ENCODE assay signal across 8 cellular contexts in the genomic region with DNA sequence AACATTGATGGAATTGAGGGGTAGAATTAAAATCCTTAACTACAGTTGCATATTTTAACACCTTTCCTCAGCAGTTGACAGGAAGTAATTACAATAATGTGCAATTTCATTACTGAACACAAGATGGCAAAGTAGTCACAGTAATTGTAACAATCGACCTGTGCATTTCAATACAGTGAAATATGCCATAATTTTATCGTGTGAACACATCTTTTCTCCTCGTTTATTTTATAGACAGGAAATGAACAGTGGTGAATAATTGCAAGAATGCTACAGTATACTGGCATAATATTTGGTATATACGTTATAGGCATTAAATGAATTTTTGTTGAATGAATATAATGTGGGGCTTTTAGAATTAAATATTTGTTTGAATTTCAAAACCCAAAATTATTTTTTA. TPM values are rescaled to one million over a fixed set of nuclear protein-coding genes. Genes with fewer than 3 reads are reported as not detected.
A peak's percentile ranks its signal among the peaks of the same experiment; 100 is the strongest.
DNase-seq lines count a peak whose midpoint lies in the region; ATAC-seq and TF ChIP-seq lines count a peak whose summit lies in the region.

No MANE protein-coding gene starts in this region.

- no peaks in the 10 kb centered on the region for H3K23me2 ChIP-seq in H9 (ENCODE audit: insufficient read length, low read depth, low read length, poor library complexity, severe bottlenecking)

- no peak overlapping the region for H3K56ac ChIP-seq in H9 (ENCODE audit: insufficient read length, low read depth, low read length)

- peaks cover 4% of the 10 kb centered on the region for H3K79me1 ChIP-seq in H9 (ENCODE audit: insufficient read depth, low read depth, low read length, poor library complexity, severe bottlenecking)

- no peak overlapping the region for H3K9ac ChIP-seq in H9 (ENCODE audit: extremely low read depth, insufficient read length, low read length)

- no peak overlapping the region for H2BK12ac ChIP-seq in H9 (ENCODE audit: insufficient read length, low read depth, low read length)

- ATAC-seq in natural killer cell, result peak; percentile 66 to 92 (median 78)
- no peak for ATAC-seq in natural killer cell treated with Interleukin-12 subunit alpha and Interleukin-12 subunit beta and Interleukin-15 and Interleukin-18, amount 100 ng/mL, for 72 hours

- WGBS in H9 (ENCODE audit: extremely low coverage, insufficient read length, low lambda C conversion rate), result no CpG with 5 or more reads among the region's 4 CpGs

- H3K4me2 ChIP-seq in H9 (ENCODE audit: insufficient read depth, insufficient read length, low read length), result no peak overlapping the region

- H3K4me1 Mint-ChIP-seq in natural killer cell (peaks cover 33% of the 10 kb centered on the region in 2 donors), H9 (peaks cover 0 to 6% of the 10 kb centered on the region in 2 experiments; a peak in 2 of 4 replicates), neural crest cell (peaks cover 3% of the 10 kb centered on the region)
- peaks cover 20 to 27% of the 10 kb centered on the region in 2 donors for H3K4me1 Mint-ChIP-seq in natural killer cell treated with Interleukin-12 subunit alpha and Interleukin-12 subunit beta and Interleukin-15 and Interleukin-18, amount 100 ng/mL, for 72 hours (ENCODE audit: low read depth in 2 of 2)

- H3K27ac ChIP-seq in H9 (ENCODE audit: insufficient read length, low read depth, low read length), result no peak overlapping the region

- H2BK20ac ChIP-seq in H9 (ENCODE audit: low read depth, low read length, poor library complexity, severe bottlenecking), result no peak overlapping the region

- H3K27ac Mint-ChIP-seq in natural killer cell (no peak overlapping the region), H9 (no peak overlapping the region), neural crest cell (ENCODE audit: unreplicated experiment) (no peak overlapping the region)
- H3K27ac Mint-ChIP-seq in natural killer cell treated with Interleukin-12 subunit alpha and Interleukin-12 subunit beta and Interleukin-15 and Interleukin-18, amount 100 ng/mL, for 72 hours, result no peak overlapping the region

- H3K4me1 ChIP-seq in H9 (ENCODE audit: insufficient read depth, low read length), result no peaks in the 10 kb centered on the region

- DNase-seq in natural killer cell (no peak), H9 (no peak), Kasumi-1 (lab: John Stamatoyannopoulos, UW) (peak; percentile 71 to 77), RKO (ENCODE audit: low spot score) (peak; percentile 87), epidermal melanocyte (ENCODE audit: insufficient read length, low spot score) (peak; percentile 69), neural crest cell (ENCODE audit: low read depth, low spot score) (no peak), activated gamma-delta T cell (lab: John Stamatoyannopoulos, UW) (no peak)
- no peak for DNase-seq in natural killer cell treated with Interleukin-12 subunit alpha and Interleukin-12 subunit beta and Interleukin-15 and Interleukin-18, amount 100 ng/mL, for 72 hours (ENCODE audit: low spot score)

- H2AFZ ChIP-seq in H9 (ENCODE audit: low read length), result no peak overlapping the region

- no peaks in the 10 kb centered on the region for H3K27me3 Mint-ChIP-seq in natural killer cell (ENCODE audit: low read depth in 2 of 2)
- H3K27me3 Mint-ChIP-seq in natural killer cell treated with Interleukin-12 subunit alpha and Interleukin-12 subunit beta and Interleukin-15 and Interleukin-18, amount 100 ng/mL, for 72 hours, result no peaks in the 10 kb centered on the region
- no peaks in the 10 kb centered on the region for H3K27me3 Mint-ChIP-seq in H9 (ENCODE audit: low read depth)
- no peaks in the 10 kb centered on the region for H3K27me3 Mint-ChIP-seq in neural crest cell (ENCODE audit: low read depth)

- no peaks in the 10 kb centered on the region for H3K79me2 ChIP-seq in H9 (ENCODE audit: insufficient read depth, low read length)

- H2BK5ac ChIP-seq in H9 (ENCODE audit: insufficient read length, low read length), result no peak overlapping the region

- no peak overlapping the region for H2BK15ac ChIP-seq in H9 (ENCODE audit: low read depth, low read length)

- H3K36me3 Mint-ChIP-seq in natural killer cell, result no peaks in the 10 kb centered on the region
- H3K36me3 Mint-ChIP-seq in natural killer cell treated with Interleukin-12 subunit alpha and Interleukin-12 subunit beta and Interleukin-15 and Interleukin-18, amount 100 ng/mL, for 72 hours, result no peaks in the 10 kb centered on the region
- H3K36me3 Mint-ChIP-seq in H9 (ENCODE audit: insufficient read depth in 1 of 3, low read depth in 3 of 3), result no peaks in the 10 kb centered on the region
- no peaks in the 10 kb centered on the region for H3K36me3 Mint-ChIP-seq in neural crest cell (ENCODE audit: low read depth)

- no peaks in the 10 kb centered on the region for H3K9me3 ChIP-seq in H9 (ENCODE audit: control insufficient read depth, low read depth, low read length)

- no peak overlapping the region for H2BK120ac ChIP-seq in H9 (ENCODE audit: low read depth, low read length, poor library complexity, severe bottlenecking)

- no peak overlapping the region for H2AK5ac ChIP-seq in H9 (ENCODE audit: insufficient read length, low read length)

- no peak overlapping the region for H4K91ac ChIP-seq in H9 (ENCODE audit: insufficient read length, low read depth, low read length)

- H3K4me3 Mint-ChIP-seq in natural killer cell, result no peak overlapping the region
- H3K4me3 Mint-ChIP-seq in natural killer cell treated with Interleukin-12 subunit alpha and Interleukin-12 subunit beta and Interleukin-15 and Interleukin-18, amount 100 ng/mL, for 72 hours, result no peak overlapping the region
- no peak overlapping the region for H3K4me3 Mint-ChIP-seq in H9
- H3K4me3 Mint-ChIP-seq in neural crest cell, result no peak overlapping the region

- TF ChIP-seq CTCF in natural killer cell (IDR thresholded peaks at IDR 0.05) (peak; percentile 75), H9 (conservative IDR thresholded peaks at IDR 0.05) (peak; percentile 80), neural crest cell (conservative IDR thresholded peaks at IDR 0.05) (peak; percentile 84)

- intact Hi-C loops in natural killer cell (cut with micrococcal nuclease), result loop anchor here (1.0 kb wide), 1 partner anchor 336 kb away; no protein-coding TSS in a partner anchor

- no peaks in the 10 kb centered on the region for H3K27me3 ChIP-seq in H9 (ENCODE audit: insufficient read depth, low read length)

- no peaks in the 10 kb centered on the region for H4K20me1 ChIP-seq in H9 (ENCODE audit: control insufficient read depth, insufficient read depth, insufficient read length)

- no peak overlapping the region for H3K23ac ChIP-seq in H9 (ENCODE audit: insufficient read length, low read depth, low read length)

- H4K8ac ChIP-seq in H9 (replicated peaks; ENCODE audit: insufficient read length, low read depth, low read length), result no peak overlapping the region

- no peak overlapping the region for H3T11ph ChIP-seq in H9 (ENCODE audit: low read length)

- no peak overlapping the region for H4K5ac ChIP-seq in H9 (ENCODE audit: insufficient read length, low read depth, low read length)

- no peak overlapping the region for H3K14ac ChIP-seq in H9 (ENCODE audit: insufficient read depth, low read length)

- H3K4ac ChIP-seq in H9 (ENCODE audit: low read depth, low read length), result no peak overlapping the region

- no peaks in the 10 kb centered on the region for H3K9me3 Mint-ChIP-seq in natural killer cell
- H3K9me3 Mint-ChIP-seq in natural killer cell treated with Interleukin-12 subunit alpha and Interleukin-12 subunit beta and Interleukin-15 and Interleukin-18, amount 100 ng/mL, for 72 hours, result no peaks in the 10 kb centered on the region
- no peaks in the 10 kb centered on the region for H3K9me3 Mint-ChIP-seq in H9
- no peaks in the 10 kb centered on the region for H3K9me3 Mint-ChIP-seq in neural crest cell

- no peak overlapping the region for H3K18ac ChIP-seq in H9 (ENCODE audit: insufficient read length, low read depth, low read length)

RNA-seq across cellular contexts. Expression of gene CYB5R4, which starts 25.0 kb away (rescaled TPM):
- total RNA-seq in natural killer cell (10 to 100 TPM; 34.0 to 40.5 (median 34.5) TPM), H9 (2021) (16.7 and 17.5 TPM in 2 replicates), neural crest cell (14.6 and 17.3 TPM in 2 replicates)
- 10 to 100 TPM; 29.0 to 39.3 TPM for total RNA-seq in natural killer cell treated with Interleukin-12 subunit alpha and Interleukin-12 subunit beta and Interleukin-15 and Interleukin-18, amount 100 ng/mL, for 72 hours

RNA-seq across cellular contexts. Expression of gene RIPPLY2, which starts 31.4 kb away (rescaled TPM):
- total RNA-seq in natural killer cell (not detected), H9 (2021) (0.90 TPM in 2 replicates), neural crest cell (0.66 and 0.72 TPM in 2 replicates)
- not detected for total RNA-seq in natural killer cell treated with Interleukin-12 subunit alpha and Interleukin-12 subunit beta and Interleukin-15 and Interleukin-18, amount 100 ng/mL, for 72 hours

Comparison
In these comparisons a context has a peak if more than half of its experiments do, and no peak if none do; other contexts are left out.
1. ATAC-seq: peak in natural killer cell (3 of 3); none in natural killer cell treated with Interleukin-12 subunit alpha and Interleukin-12 subunit beta and Interleukin-15 and Interleukin-18, amount 100 ng/mL, for 72 hours (0 of 2).
2. DNase-seq: peak in Kasumi-1 (2 of 2), RKO (single experiment) and epidermal melanocyte (single experiment); none in natural killer cell (single experiment), natural killer cell treated with Interleukin-12 subunit alpha and Interleukin-12 subunit beta and Interleukin-15 and Interleukin-18, amount 100 ng/mL, for 72 hours (single experiment), H9 (single experiment), neural crest cell (single experiment) and activated gamma-delta T cell (single experiment).
3. Peak in every context shown above with its lines, with median percentiles within 50 percentile points of each other: CTCF ChIP-seq.